31 cellular contexts compared by ENCODE assay signal in genomic region chr16:16966439-16966838, GRCh38.
"Had no signal": no experiment of that assay in that cellular context is flagged by ENCODE, and none has a peak within 500 bp of the region (broad histone marks: within the 10 kb centered on the region; RNA-seq: fewer than 3 reads in every experiment).

No MANE protein-coding gene starts in this region.

- H3K4me2 ChIP-seq: neural progenitor cell, smooth muscle cell had no signal

- H3K4me3 Mint-ChIP-seq: natural killer cell; nephron; neural progenitor cell; stimulated activated memory B cell treated with anti-CD40 and anti-IgM and Interleukin-4, amounts not matched to agents 10 μg/mL and 1 μg/mL and 100 μg/mL, for 72 hours; stimulated activated naive CD8-positive, alpha-beta T cell treated with anti-CD3 and anti-CD28 coated beads, Interleukin-15, amount 100 ng/mL, for 72 hours had no signal

- H2AFZ ChIP-seq: neural progenitor cell, parathyroid adenoma had no signal

- FAIRE-seq: urothelium cell line had no signal

- H3K9ac ChIP-seq: neural progenitor cell, parathyroid adenoma had no signal

- H3K4me3 ChIP-seq: neural progenitor cell, ovary, psoas muscle, skin epidermis, smooth muscle cell, spleen, suprapubic skin, testis, tibial artery, transverse colon, upper lobe of left lung, vagina had no signal

- DNase-seq: natural killer cell; occipital lobe; ovary; posterior cingulate gyrus; psoas muscle; right cardiac atrium; spleen; stimulated activated CD4-positive, alpha-beta T cell treated with anti-CD3 and anti-CD28 coated beads, Interleukin-12 subunit alpha, Interleukin-12 subunit beta, amount 100 ng/mL, for 4 hours; stimulated activated CD4-positive, alpha-beta T cell treated with anti-CD3 and anti-CD28 coated beads, Interleukin-1b, Interleukin-23, amount 100 ng/mL, for 48 hours; stimulated activated CD4-positive, alpha-beta T cell treated with anti-CD3 and anti-CD28 coated beads, Interleukin-4, amount 100 ng/mL, for 1 hour; stimulated activated CD4-positive, alpha-beta T cell treated with anti-CD3 and anti-CD28 coated beads, Interleukin-4, amount 100 ng/mL, for 4 hours; stimulated activated CD8-positive, alpha-beta memory T cell treated with anti-CD3 and anti-CD28 coated beads, Interleukin-4, amount 100 ng/mL, for 48 hours; stimulated activated naive CD4-positive, alpha-beta T cell; stimulated activated naive CD8-positive, alpha-beta T cell treated with anti-CD3 and anti-CD28 coated beads, Interleukin-15, amount 100 ng/mL, for 72 hours; stimulated activated naive CD8-positive, alpha-beta T cell treated with anti-CD3 and anti-CD28 coated beads, Interleukin-15, Interleukin-2, amounts not matched to agents 100 U/mL and 50 U/mL, for 24 hours; substantia nigra; testis; tibial artery; transverse colon; upper lobe of left lung had no signal

- ATAC-seq: natural killer cell; psoas muscle; right cardiac atrium; sciatic nerve; stimulated activated memory B cell treated with anti-CD40 and anti-IgM and Interleukin-4, amounts not matched to agents 10 μg/mL and 1 μg/mL and 100 μg/mL, for 72 hours; stimulated activated naive CD8-positive, alpha-beta T cell treated with anti-CD3 and anti-CD28 coated beads, Interleukin-15, amount 100 ng/mL, for 72 hours; stimulated activated naive CD8-positive, alpha-beta T cell treated with anti-CD3 and anti-CD28 coated beads, Interleukin-15, Interleukin-2, amounts not matched to agents 100 U/mL and 50 U/mL, for 24 hours had no signal

- H3K4me1 Mint-ChIP-seq: nephron; neural progenitor cell; stimulated activated memory B cell treated with anti-CD40 and anti-IgM and Interleukin-4, amounts not matched to agents 10 μg/mL and 1 μg/mL and 100 μg/mL, for 72 hours had no signal

- H3K36me3 ChIP-seq: neural progenitor cell, ovary, spleen, suprapubic skin, tibial artery, transverse colon, upper lobe of left lung, vagina had no signal

- H3K27me3 ChIP-seq: neural progenitor cell, ovary, testis, tibial artery, transverse colon, upper lobe of left lung, vagina had no signal

- H3K4me1 ChIP-seq: neural progenitor cell, parathyroid adenoma, psoas muscle, spleen, suprapubic skin, testis, tibial artery, transverse colon, upper lobe of left lung, vagina had no signal

- H3K79me2 ChIP-seq: parathyroid adenoma had no signal

- H3K27ac Mint-ChIP-seq: natural killer cell; nephron; neural progenitor cell; progenitor cell of endocrine pancreas; stimulated activated memory B cell treated with anti-CD40 and anti-IgM and Interleukin-4, amounts not matched to agents 10 μg/mL and 1 μg/mL and 100 μg/mL, for 72 hours; stimulated activated naive CD8-positive, alpha-beta T cell treated with anti-CD3 and anti-CD28 coated beads, Interleukin-15, amount 100 ng/mL, for 72 hours had no signal

- H3K27ac ChIP-seq: neural progenitor cell, ovary, parathyroid adenoma, psoas muscle, skin epidermis, spleen, suprapubic skin, testis, tibial artery, transverse colon, upper lobe of left lung, vagina had no signal

- H3K9me3 ChIP-seq: ovary, psoas muscle, suprapubic skin, testis, upper lobe of left lung, vagina had no signal

- H3K9me3 Mint-ChIP-seq: natural killer cell had no signal

- H3K27me3 Mint-ChIP-seq: progenitor cell of endocrine pancreas; stimulated activated naive CD8-positive, alpha-beta T cell treated with anti-CD3 and anti-CD28 coated beads, Interleukin-15, amount 100 ng/mL, for 72 hours had no signal

- H3K36me3 Mint-ChIP-seq: natural killer cell; neural progenitor cell; stimulated activated memory B cell treated with anti-CD40 and anti-IgM and Interleukin-4, amounts not matched to agents 10 μg/mL and 1 μg/mL and 100 μg/mL, for 72 hours had no signal
